Comparison of ENCODE assay signal across 22 cellular contexts in genomic region chr1:45938029-45938428, GRCh38.
DNase-seq lines count a peak whose midpoint lies in the region; ATAC-seq, FAIRE-seq and TF ChIP-seq lines count a peak whose summit lies in the region.
"Had no signal": no experiment of that assay in that cellular context is flagged by ENCODE, and none has a peak within 500 bp of the region (broad histone marks: within the 10 kb centered on the region; RNA-seq: fewer than 3 reads in every experiment).

No MANE protein-coding gene starts in this region.

- H3K9me3 ChIP-seq in HEK293 (ENCODE audit: control insufficient read depth, insufficient read depth, low read depth, low read length), result no peaks in the 10 kb centered on the region
- H3K9me3 ChIP-seq: A549, Caco-2, HAP-1 had no signal

- H3K4me1 ChIP-seq in HEK293 (ENCODE audit: control insufficient read depth, insufficient read depth, low read length), result no peaks in the 10 kb centered on the region
- H3K4me1 ChIP-seq: A549, Caco-2 had no signal

- TF ChIP-seq CTCF in D721Med (IDR thresholded peaks at IDR 0.05; ENCODE audit: insufficient read depth, missing control alignments) (no peak), HEK293 (tag by site-specific recombination; IDR thresholded peaks at IDR 0.05) (no peak), GM20000 (IDR thresholded peaks at IDR 0.05; ENCODE audit: extremely low read depth, missing control alignments) (no peak), omental fat pad (IDR thresholded peaks at IDR 0.05) (no peak)

- FAIRE-seq in D721Med (lab: Jason Lieb, UNC), result peak; percentile 38
- peak; percentile 57 for FAIRE-seq in colon (lab: Jason Lieb, UNC)
- FAIRE-seq: A549, H1, K562 had no signal

- no peaks in the 10 kb centered on the region; a peak in 1 of 3 replicates for H3K36me3 ChIP-seq in HEK293 (ENCODE audit: control insufficient read depth in 2 of 2, insufficient read depth in 1 of 2, low read length in 2 of 2)
- H3K36me3 ChIP-seq: HAP-1 had no signal

- no peak overlapping the region for H3K27ac ChIP-seq in HEK293 (ENCODE audit: extremely low read depth, low read depth, low read length)
- H3K27ac ChIP-seq: 22Rv1, A549, C4-2B, HL-60 had no signal

- CTCF ChIA-PET in HEK293 (lab: Yijun Ruan, JAX), result no interaction called here

- no peak overlapping the region for H3K4me3 ChIP-seq in HEK293 (ENCODE audit: low read depth, low read length)
- H3K4me3 ChIP-seq: A549, HAP-1, K562 had no signal

- intact Hi-C loops in left colon (cut with DNase I, micrococcal nuclease), result no loop called here

- POLR2A ChIA-PET in HEK293 (lab: Yijun Ruan, JAX), result no interaction called here

- DNase-seq in D721Med (ENCODE audit: insufficient read length, low spot score) (no peak), left colon (no peak), GM20000 (ENCODE audit: low spot score) (no peak), omental fat pad (ENCODE audit: low spot score) (no peak)
- DNase-seq in activated CD4-positive, alpha-beta T cell treated with anti-CD3 and anti-CD28 coated beads, Interleukin-2, amount 50 U/mL, for 4 hours, result no peak
- DNase-seq: AML-193; Caco-2; CD4-positive, alpha-beta T cell; DMS153; DMS79; GF-D8; HFFc6; IMR-90 had no signal

- ATAC-seq in left colon, result peak; percentile 72
- ATAC-seq in omental fat pad (ENCODE audit: low FRiP score), result no peak
- ATAC-seq: A549, K562 had no signal

TF ChIP-seq in HEK293, 187 proteins besides CTCF, POLR2A, EP300 and RAD21:
- 0 out of 2 replicates have a peak, but pooled peaks have one; percentile 4 for TF ChIP-seq ZNF362 (tag by site-specific recombination; IDR thresholded peaks at IDR 0.05)
- TF ChIP-seq ZNF239 (tag by site-specific recombination; IDR thresholded peaks at IDR 0.05), result no peak
- TF ChIP-seq ZNF510 (tag by site-specific recombination; IDR thresholded peaks at IDR 0.05; ENCODE audit: insufficient replicate concordance), result no peak
- TF ChIP-seq SCRT2 (tag by site-specific recombination; IDR thresholded peaks at IDR 0.05), result no peak
